1 cellular context compared by ENCODE assay signal in genomic region chr12:57630891-57631433, GRCh38.
TF ChIP-seq lines count a peak whose summit lies in the region.

No MANE protein-coding gene starts in this region.

TF ChIP-seq in WTC11, 78 proteins besides CTCF, POLR2A, EP300 and RAD21 (continued from another document):
- TF ChIP-seq ZNF396 (CRISPR knock-in tag; IDR thresholded peaks at IDR 0.05; ENCODE audit: borderline replicate concordance) (no peak), ZNF317 (CRISPR knock-in tag; IDR thresholded peaks at IDR 0.05; ENCODE audit: borderline replicate concordance, low read depth) (no peak), EMX1 (CRISPR knock-in tag; IDR thresholded peaks at IDR 0.05) (no peak), SMAD4 (CRISPR knock-in tag; IDR thresholded peaks at IDR 0.05) (no peak), ELF4 (CRISPR knock-in tag; IDR thresholded peaks at IDR 0.05; ENCODE audit: low read depth) (no peak), TEAD1 (CRISPR knock-in tag; IDR thresholded peaks at IDR 0.05) (no peak)
- TF ChIP-seq, protein P1, sequence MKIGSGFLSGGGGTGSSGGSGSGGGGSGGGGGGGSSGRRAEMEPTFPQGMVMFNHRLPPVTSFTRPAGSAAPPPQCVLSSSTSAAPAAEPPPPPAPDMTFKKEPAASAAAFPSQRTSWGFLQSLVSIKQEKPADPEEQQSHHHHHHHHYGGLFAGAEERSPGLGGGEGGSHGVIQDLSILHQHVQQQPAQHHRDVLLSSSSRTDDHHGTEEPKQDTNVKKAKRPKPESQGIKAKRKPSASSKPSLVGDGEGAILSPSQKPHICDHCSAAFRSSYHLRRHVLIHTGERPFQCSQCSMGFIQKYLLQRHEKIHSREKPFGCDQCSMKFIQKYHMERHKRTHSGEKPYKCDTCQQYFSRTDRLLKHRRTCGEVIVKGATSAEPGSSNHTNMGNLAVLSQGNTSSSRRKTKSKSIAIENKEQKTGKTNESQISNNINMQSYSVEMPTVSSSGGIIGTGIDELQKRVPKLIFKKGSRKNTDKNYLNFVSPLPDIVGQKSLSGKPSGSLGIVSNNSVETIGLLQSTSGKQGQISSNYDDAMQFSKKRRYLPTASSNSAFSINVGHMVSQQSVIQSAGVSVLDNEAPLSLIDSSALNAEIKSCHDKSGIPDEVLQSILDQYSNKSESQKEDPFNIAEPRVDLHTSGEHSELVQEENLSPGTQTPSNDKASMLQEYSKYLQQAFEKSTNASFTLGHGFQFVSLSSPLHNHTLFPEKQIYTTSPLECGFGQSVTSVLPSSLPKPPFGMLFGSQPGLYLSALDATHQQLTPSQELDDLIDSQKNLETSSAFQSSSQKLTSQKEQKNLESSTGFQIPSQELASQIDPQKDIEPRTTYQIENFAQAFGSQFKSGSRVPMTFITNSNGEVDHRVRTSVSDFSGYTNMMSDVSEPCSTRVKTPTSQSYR (CRISPR knock-in tag; IDR thresholded peaks at IDR 0.05): no peak
